Comparison of ENCODE assay signal across 18 cellular contexts in the genomic region with DNA sequence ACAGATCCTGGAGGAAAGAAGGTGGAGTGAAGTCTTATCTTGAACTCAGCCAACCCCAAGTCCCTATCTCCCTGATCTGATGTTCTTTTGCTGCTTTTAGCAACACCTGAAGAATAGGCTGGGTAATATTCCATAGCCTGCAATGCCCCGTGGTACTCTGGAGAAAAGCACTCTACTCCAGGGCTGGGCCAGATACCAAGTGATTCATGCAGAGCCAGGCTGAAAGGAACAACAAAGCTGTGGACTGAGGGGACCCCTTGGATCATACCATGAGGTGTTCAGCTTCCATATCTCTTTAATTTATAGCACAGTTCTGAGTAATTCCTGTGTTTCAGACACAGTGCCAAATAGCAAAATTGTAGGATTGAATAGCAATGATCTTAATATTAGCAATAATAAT.
DNase-seq lines count a peak whose midpoint lies in the region; ATAC-seq, FAIRE-seq and TF ChIP-seq lines count a peak whose summit lies in the region.
"Had no signal": no experiment of that assay in that cellular context is flagged by ENCODE, and none has a peak within 500 bp of the region (broad histone marks: within the 10 kb centered on the region; RNA-seq: fewer than 3 reads in every experiment).

No MANE protein-coding gene starts in this region.

- no peak overlapping the region for H3K23ac ChIP-seq in H9 (ENCODE audit: insufficient read length, low read depth, low read length)

- no peaks in the 10 kb centered on the region for H3K27me3 Mint-ChIP-seq in H9 (ENCODE audit: low read depth)
- H3K27me3 Mint-ChIP-seq in astrocyte (ENCODE audit: low read depth, unreplicated experiment) = peaks cover 2% of the 10 kb centered on the region
- peaks cover 1% of the 10 kb centered on the region for H3K27me3 Mint-ChIP-seq in glutamatergic neuron (ENCODE audit: unreplicated experiment)
- H3K27me3 Mint-ChIP-seq in naive thymus-derived CD4-positive, alpha-beta T cell = peaks cover 0 to 21% (median 5%) of the 10 kb centered on the region in 5 donors

- H3K4me2 ChIP-seq in H9 (ENCODE audit: insufficient read depth, insufficient read length, low read length) = peak overlapping the region; percentile 33
- H3K4me2 ChIP-seq in astrocyte (ENCODE audit: low read length) = no peak overlapping the region
- H3K4me2 ChIP-seq: A549 had no signal

- DNase-seq in Daoy (ENCODE audit: low read depth) (peak; percentile 37), H9 (no peak), astrocyte (ENCODE audit: low read depth) (peak; percentile 10), fibroblast of mammary gland (ENCODE audit: low read depth) (peak; percentile 10), glutamatergic neuron (no peak), NCI-H446 (lab: John Stamatoyannopoulos, UW) (no peak)
- no peak for DNase-seq in naive thymus-derived CD4-positive, alpha-beta T cell
- DNase-seq: BE2C; CD4-positive, alpha-beta memory T cell; DMS79; EL; GDM1; GOT3 had no signal

- no peak overlapping the region for H2BK120ac ChIP-seq in H9 (ENCODE audit: low read depth, low read length, poor library complexity, severe bottlenecking)

- no peak for ATAC-seq in HG03135 (IDR thresholded peaks at IDR 0.05; ENCODE audit: unreplicated experiment)
- ATAC-seq in naive thymus-derived CD4-positive, alpha-beta T cell = no peak
- ATAC-seq: A549 had no signal

- H3K36me3 ChIP-seq in astrocyte (ENCODE audit: insufficient read depth, low read length) = no peaks in the 10 kb centered on the region
- H3K36me3 ChIP-seq in naive thymus-derived CD4-positive, alpha-beta T cell (ENCODE audit: control insufficient read depth in 2 of 3, insufficient read depth in 3 of 3, low read length in 3 of 3) = no peaks in the 10 kb centered on the region
- H3K36me3 ChIP-seq: BE2C, HAP-1 had no signal

- no peak overlapping the region for H2BK5ac ChIP-seq in H9 (ENCODE audit: insufficient read length, low read length)

- H4K5ac ChIP-seq in H9 (ENCODE audit: insufficient read length, low read depth, low read length) = no peak overlapping the region

- peak overlapping the region; percentile 13 for H4K91ac ChIP-seq in H9 (ENCODE audit: insufficient read length, low read depth, low read length)

- H3K36me3 Mint-ChIP-seq in H9 (ENCODE audit: insufficient read depth in 1 of 3, low read depth in 3 of 3) = no peaks in the 10 kb centered on the region
- no peaks in the 10 kb centered on the region for H3K36me3 Mint-ChIP-seq in astrocyte (ENCODE audit: low read depth, unreplicated experiment)
- H3K36me3 Mint-ChIP-seq in glutamatergic neuron (ENCODE audit: unreplicated experiment) = no peaks in the 10 kb centered on the region
- H3K36me3 Mint-ChIP-seq in naive thymus-derived CD4-positive, alpha-beta T cell = no peaks in the 10 kb centered on the region
- H3K36me3 Mint-ChIP-seq: CD4-positive, alpha-beta memory T cell had no signal

- H4K20me1 ChIP-seq in H9 (ENCODE audit: control insufficient read depth, insufficient read depth, insufficient read length) = no peaks in the 10 kb centered on the region
- no peaks in the 10 kb centered on the region for H4K20me1 ChIP-seq in astrocyte (ENCODE audit: insufficient read depth, low read length)

- H3K4me1 Mint-ChIP-seq in H9 (peaks cover 30% of the 10 kb centered on the region in 2 experiments), astrocyte (ENCODE audit: low read depth, unreplicated experiment) (peaks cover 6% of the 10 kb centered on the region), glutamatergic neuron (ENCODE audit: low read depth, unreplicated experiment) (no peaks in the 10 kb centered on the region)
- H3K4me1 Mint-ChIP-seq in naive thymus-derived CD4-positive, alpha-beta T cell = peaks cover 0 to 3% (median 0%) of the 10 kb centered on the region in 7 donors
- H3K4me1 Mint-ChIP-seq: CD4-positive, alpha-beta memory T cell had no signal

- no CpG with 5 or more reads among the region's 1 CpG for WGBS in H9 (ENCODE audit: extremely low coverage, insufficient read length, low lambda C conversion rate)

- H3K56ac ChIP-seq in H9 (ENCODE audit: insufficient read length, low read depth, low read length) = no peak overlapping the region

- no peaks in the 10 kb centered on the region for H3K79me1 ChIP-seq in H9 (ENCODE audit: insufficient read depth, low read depth, low read length, poor library complexity, severe bottlenecking)

- CTCF ChIA-PET in naive thymus-derived CD4-positive, alpha-beta T cell (lab: Charles Lee) = no interaction called here

- H2BK12ac ChIP-seq in H9 (ENCODE audit: insufficient read length, low read depth, low read length) = no peak overlapping the region

- no peak overlapping the region for H3K18ac ChIP-seq in H9 (ENCODE audit: insufficient read length, low read depth, low read length)

- H2AK5ac ChIP-seq in H9 (ENCODE audit: insufficient read length, low read length) = no peak overlapping the region

- H4K8ac ChIP-seq in H9 (replicated peaks; ENCODE audit: insufficient read length, low read depth, low read length) = no peak overlapping the region

- H3K4me3 Mint-ChIP-seq in H9 = no peak overlapping the region
- no peak overlapping the region for H3K4me3 Mint-ChIP-seq in astrocyte (ENCODE audit: unreplicated experiment)
- no peak overlapping the region for H3K4me3 Mint-ChIP-seq in glutamatergic neuron (ENCODE audit: unreplicated experiment)
- H3K4me3 Mint-ChIP-seq in naive thymus-derived CD4-positive, alpha-beta T cell = no peak overlapping the region
- H3K4me3 Mint-ChIP-seq: CD4-positive, alpha-beta memory T cell had no signal

- no peak overlapping the region; a peak in 1 of 7 replicates for H3K27ac Mint-ChIP-seq in H9
- no peak overlapping the region for H3K27ac Mint-ChIP-seq in astrocyte (ENCODE audit: unreplicated experiment)
- H3K27ac Mint-ChIP-seq in glutamatergic neuron (ENCODE audit: unreplicated experiment) = no peak overlapping the region
- H3K27ac Mint-ChIP-seq in naive thymus-derived CD4-positive, alpha-beta T cell = no peak overlapping the region
- H3K27ac Mint-ChIP-seq: CD4-positive, alpha-beta memory T cell had no signal

- H3K9me3 ChIP-seq in H9 (ENCODE audit: control insufficient read depth, low read depth, low read length) = no peaks in the 10 kb centered on the region
- no peaks in the 10 kb centered on the region for H3K9me3 ChIP-seq in astrocyte (ENCODE audit: insufficient read depth, low read depth, low read length)
- no peaks in the 10 kb centered on the region for H3K9me3 ChIP-seq in naive thymus-derived CD4-positive, alpha-beta T cell (ENCODE audit: control insufficient read depth in 2 of 3, low read length in 3 of 3)
- H3K9me3 ChIP-seq: A549, BE2C, HAP-1 had no signal

- H3K27me3 ChIP-seq in H9 (ENCODE audit: insufficient read depth, low read length) (no peaks in the 10 kb centered on the region), astrocyte (ENCODE audit: insufficient read depth, low read length) (no peaks in the 10 kb centered on the region)
- H3K27me3 ChIP-seq in naive thymus-derived CD4-positive, alpha-beta T cell (ENCODE audit: control insufficient read depth in 2 of 2, insufficient read depth in 2 of 2, low read length in 2 of 2) = no peaks in the 10 kb centered on the region
- H3K27me3 ChIP-seq: BE2C had no signal

- H3K4me1 ChIP-seq in H9 (ENCODE audit: insufficient read depth, low read length) = peaks cover 18% of the 10 kb centered on the region
- no peaks in the 10 kb centered on the region for H3K4me1 ChIP-seq in astrocyte (ENCODE audit: insufficient read depth, low read length)
- no peaks in the 10 kb centered on the region for H3K4me1 ChIP-seq in naive thymus-derived CD4-positive, alpha-beta T cell (ENCODE audit: control insufficient read depth in 2 of 2, insufficient read depth in 2 of 2, low read length in 2 of 2)
- H3K4me1 ChIP-seq: A549, BE2C, HAP-1 had no signal

- no peak for FAIRE-seq in astrocyte (lab: Jason Lieb, UNC)
- FAIRE-seq: A549, GM12892 had no signal

- H3K9ac ChIP-seq in H9 (ENCODE audit: extremely low read depth, insufficient read length, low read length) (no peak overlapping the region), astrocyte (ENCODE audit: low read length) (no peak overlapping the region)

- no peaks in the 10 kb centered on the region for H3K79me2 ChIP-seq in H9 (ENCODE audit: insufficient read depth, low read length)
- H3K79me2 ChIP-seq in astrocyte (ENCODE audit: insufficient read depth, low read length) = no peaks in the 10 kb centered on the region

- H3K23me2 ChIP-seq in H9 (ENCODE audit: insufficient read length, low read depth, low read length, poor library complexity, severe bottlenecking) = no peaks in the 10 kb centered on the region

- no peak overlapping the region; the same call in 1 of the 2 replicates for H3K14ac ChIP-seq in H9 (ENCODE audit: insufficient read depth, low read length)

- no peak overlapping the region for H2BK15ac ChIP-seq in H9 (ENCODE audit: low read depth, low read length)

- H3K4me3 ChIP-seq in astrocyte (ENCODE audit: insufficient read depth, low read depth, low read length) (no peak overlapping the region), fibroblast of mammary gland (ENCODE audit: control insufficient read depth, low read depth, low read length) (no peak overlapping the region)
- no peak overlapping the region for H3K4me3 ChIP-seq in naive thymus-derived CD4-positive, alpha-beta T cell (ENCODE audit: low read length)
- H3K4me3 ChIP-seq: A549, HAP-1 had no signal

- POLR2A ChIA-PET in naive thymus-derived CD4-positive, alpha-beta T cell (lab: Charles Lee) = no interaction called here

- H3K4ac ChIP-seq in H9 (ENCODE audit: low read depth, low read length) = no peak overlapping the region

- no peak for TF ChIP-seq CTCF in H9 (conservative IDR thresholded peaks at IDR 0.05)
- TF ChIP-seq CTCF in astrocyte (IDR thresholded peaks at IDR 0.05; ENCODE audit: insufficient read depth, low read depth, low read length) = no peak
- TF ChIP-seq CTCF in fibroblast of mammary gland (conservative IDR thresholded peaks at IDR 0.05; ENCODE audit: control insufficient read depth, insufficient read depth, low read depth, low read length) = no peak
- TF ChIP-seq CTCF in glutamatergic neuron (IDR thresholded peaks at IDR 0.05; ENCODE audit: partially characterized antibody, unreplicated experiment) = no peak

- H3K9me3 Mint-ChIP-seq in H9 (no peaks in the 10 kb centered on the region), astrocyte (ENCODE audit: unreplicated experiment) (peaks cover 2% of the 10 kb centered on the region), glutamatergic neuron (ENCODE audit: unreplicated experiment) (peaks cover 2% of the 10 kb centered on the region)
- H3K9me3 Mint-ChIP-seq in naive thymus-derived CD4-positive, alpha-beta T cell = peaks cover 0 to 7% (median 0%) of the 10 kb centered on the region in 11 donors

- intact Hi-C loops in naive thymus-derived CD4-positive, alpha-beta T cell (cut with micrococcal nuclease) = no loop called here

- H2AFZ ChIP-seq in H9 (ENCODE audit: low read length) = no peak overlapping the region
- no peak overlapping the region for H2AFZ ChIP-seq in astrocyte (ENCODE audit: low read depth, low read length)

- H2BK20ac ChIP-seq in H9 (ENCODE audit: low read depth, low read length, poor library complexity, severe bottlenecking) = no peak overlapping the region

- H3T11ph ChIP-seq in H9 (ENCODE audit: low read length) = no peak overlapping the region

- H3K27ac ChIP-seq in H9 (ENCODE audit: insufficient read length, low read depth, low read length) = no peak overlapping the region
- no peak overlapping the region for H3K27ac ChIP-seq in astrocyte (ENCODE audit: low read depth, low read length)
- H3K27ac ChIP-seq in naive thymus-derived CD4-positive, alpha-beta T cell (ENCODE audit: low read depth, low read length) = no peak overlapping the region
- H3K27ac ChIP-seq: A549, C4-2B had no signal

Comparison
In these comparisons a context has a peak if more than half of its experiments do, and no peak if none do; other contexts are left out.
1. DNase-seq: peak in Daoy (single experiment), astrocyte (single experiment) and fibroblast of mammary gland (single experiment); none in H9 (single experiment), glutamatergic neuron (single experiment), NCI-H446 (0 of 2) and naive thymus-derived CD4-positive, alpha-beta T cell (0 of 9).